Comparison of ENCODE assay signal across 25 cellular contexts in genomic region chr12:81092053-81092452, GRCh38.
"Had no signal": no experiment of that assay in that cellular context is flagged by ENCODE, and none has a peak within 500 bp of the region (broad histone marks: within the 10 kb centered on the region; RNA-seq: fewer than 3 reads in every experiment).

No MANE protein-coding gene starts in this region.

- H3K36me3 ChIP-seq: colonic mucosa, esophagus muscularis mucosa, esophagus squamous epithelium, gastrocnemius medialis, gastroesophageal sphincter, heart left ventricle had no signal

- H3K4me3 ChIP-seq: colonic mucosa, coronary artery, dorsolateral prefrontal cortex, esophagus muscularis mucosa, esophagus squamous epithelium, gastrocnemius medialis, gastroesophageal sphincter, heart left ventricle had no signal

- H3K4me1 ChIP-seq: colonic mucosa, esophagus muscularis mucosa, esophagus squamous epithelium, foreskin keratinocyte, gastroesophageal sphincter had no signal

- FAIRE-seq: colon, endothelial cell of umbilical vein had no signal

- H3K27ac ChIP-seq: colonic mucosa, coronary artery, dorsolateral prefrontal cortex, epithelial cell of prostate, esophagus muscularis mucosa, esophagus squamous epithelium, foreskin keratinocyte, gastrocnemius medialis, gastroesophageal sphincter, heart left ventricle had no signal

- DNase-seq: colonic mucosa; cortex of kidney; dermis blood vessel endothelial cell; dorsolateral prefrontal cortex; effector CD4-positive, alpha-beta T cell; effector CD8-positive, alpha-beta T cell; effector memory CD4-positive, alpha-beta T cell; effector memory CD8-positive, alpha-beta T cell; endodermal cell; erythroblast; esophagus squamous epithelium; foreskin fibroblast; foreskin keratinocyte; foreskin melanocyte; gastrocnemius medialis; glutamatergic neuron; head of caudate nucleus; heart left ventricle had no signal

- H3K9me3 ChIP-seq: colonic mucosa, esophagus muscularis mucosa, esophagus squamous epithelium, gastrocnemius medialis, gastroesophageal sphincter, heart left ventricle had no signal

- H3K27me3 ChIP-seq: colonic mucosa, esophagus muscularis mucosa, esophagus squamous epithelium, foreskin keratinocyte, gastrocnemius medialis, gastroesophageal sphincter, heart left ventricle had no signal

- ATAC-seq: effector memory CD8-positive, alpha-beta T cell; esophagus mucosa; foreskin keratinocyte; gastrocnemius medialis; gastroesophageal sphincter; heart left ventricle had no signal
